In genomic region chr3:157865449-157865862, GRCh38 we compare ENCODE assay signal across 8 cellular contexts.
DNase-seq lines count a peak whose midpoint lies in the region; ATAC-seq and TF ChIP-seq lines count a peak whose summit lies in the region.

No MANE protein-coding gene starts in this region.

- POLR2A ChIA-PET in MCF 10A (lab: Yijun Ruan, JAX): no interaction called here

- no peaks in the 10 kb centered on the region for H3K36me3 ChIP-seq in breast epithelium

- H3K4me1 Mint-ChIP-seq in MCF 10A (ENCODE audit: insufficient read depth, unreplicated experiment): no peaks in the 10 kb centered on the region

- H3K4me3 ChIP-seq in breast epithelium (no peak overlapping the region), fibroblast of pulmonary artery (replicated peaks; ENCODE audit: low read depth, low read length) (no peak overlapping the region)

- ATAC-seq in GM21825 (IDR thresholded peaks at IDR 0.05; ENCODE audit: unreplicated experiment): peak; percentile 88
- peak; percentile 22 to 30 for ATAC-seq in activated CD4-positive, CD25-positive, alpha-beta regulatory T cell treated with anti-CD3 and anti-CD28 coated beads, Interleukin-2, amount 50 U/mL, for 24 hours

- H3K27me3 Mint-ChIP-seq in MCF 10A (ENCODE audit: insufficient read depth, unreplicated experiment): no peaks in the 10 kb centered on the region

- no peaks in the 10 kb centered on the region for H3K36me3 Mint-ChIP-seq in MCF 10A (ENCODE audit: insufficient read depth, unreplicated experiment)

- intact Hi-C loops in MCF 10A (cut with micrococcal nuclease) (loop anchor here (1.0 to 10.0 kb wide), 4 partner anchors 229 to 667 kb away; no protein-coding TSS in a partner anchor), breast epithelium (cut with DNase I; ENCODE audit: low total_unique reads) (no loop called here)

- no peaks in the 10 kb centered on the region for H3K4me1 ChIP-seq in breast epithelium

- H3K9me3 ChIP-seq in breast epithelium: no peaks in the 10 kb centered on the region

- H3K27ac Mint-ChIP-seq in MCF 10A (ENCODE audit: low read depth, unreplicated experiment): no peak overlapping the region

- H3K27ac ChIP-seq in breast epithelium: no peak overlapping the region

- TF ChIP-seq POLR2A in breast epithelium (IDR thresholded peaks at IDR 0.05): no peak

- CTCF ChIA-PET in MCF 10A (lab: Yijun Ruan, JAX): interaction anchor here (0.7 to 1.1 kb wide), 6 partner anchors 12 to 569 kb away, joined by 3 to 6 read pairs (median 3); no protein-coding TSS in a partner anchor

- H3K9me3 Mint-ChIP-seq in MCF 10A (ENCODE audit: unreplicated experiment): no peaks in the 10 kb centered on the region

- no TSS peak for BruUV-seq in MCF 10A (replicated peaks; lab: Mats Ljungman, UMichigan)

- no peak overlapping the region for H3K4me3 Mint-ChIP-seq in MCF 10A (ENCODE audit: unreplicated experiment)

- DNase-seq in MCF 10A (ENCODE audit: unreplicated experiment) (peak; percentile 52), breast epithelium (ENCODE audit: low spot score in 2 of 2) (no peak), KG1 (lab: John Stamatoyannopoulos, UW) (peak; percentile 27), fibroblast of pulmonary artery (ENCODE audit: low read depth) (peak; percentile 8), medulla oblongata (ENCODE audit: extremely low spot score) (no peak)
- peak; percentile 6 to 35 (median 12) for DNase-seq in stimulated activated CD4-positive, alpha-beta T cell treated with anti-CD3 and anti-CD28 coated beads, TNF-alpha, amount 100 ng/mL, for 24 hours (ENCODE audit: low read depth in 3 of 3)

- H3K27me3 ChIP-seq in breast epithelium: no peaks in the 10 kb centered on the region

- TF ChIP-seq CTCF in MCF 10A (IDR thresholded peaks at IDR 0.05; ENCODE audit: unreplicated experiment) (peak; percentile 64), breast epithelium (IDR thresholded peaks at IDR 0.05) (no peak), fibroblast of pulmonary artery (IDR thresholded peaks at IDR 0.05; ENCODE audit: low read length, missing control alignments) (peak; percentile 51)

Comparison
In these comparisons a context has a peak if more than half of its experiments do, and no peak if none do; other contexts are left out.
1. DNase-seq: peak in MCF 10A (single experiment), KG1 (single experiment), fibroblast of pulmonary artery (single experiment) and stimulated activated CD4-positive, alpha-beta T cell treated with anti-CD3 and anti-CD28 coated beads, TNF-alpha, amount 100 ng/mL, for 24 hours (3 of 3); none in breast epithelium (0 of 2) and medulla oblongata (single experiment).
2. CTCF ChIP-seq: peak in MCF 10A (single experiment) and fibroblast of pulmonary artery (single experiment); none in breast epithelium (0 of 3).